ENCODE assay signal across 17 cellular contexts in the genomic region with DNA sequence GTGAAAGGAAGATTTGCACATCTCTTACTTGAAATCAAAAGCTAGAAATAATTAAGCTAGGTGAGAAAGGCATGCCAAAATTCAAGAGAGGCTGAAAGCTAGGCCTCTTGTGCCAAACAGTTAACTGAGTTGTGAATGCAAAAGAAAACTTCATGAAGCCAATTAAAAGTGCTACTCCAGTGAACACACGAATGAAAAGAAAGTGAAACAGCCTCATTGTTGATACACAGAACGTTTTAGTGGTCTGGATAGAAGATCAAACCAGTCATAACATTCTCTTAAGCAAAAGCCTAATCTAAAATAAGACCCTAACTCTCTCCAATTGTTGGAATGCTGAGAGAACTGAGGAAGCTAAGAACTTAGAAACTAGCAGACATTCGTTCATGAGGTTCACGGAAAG.
"Had no signal": no experiment of that assay in that cellular context is flagged by ENCODE, and none has a peak within 500 bp of the region (broad histone marks: within the 10 kb centered on the region; RNA-seq: fewer than 3 reads in every experiment).

No MANE protein-coding gene starts in this region.

- H3K4me3 Mint-ChIP-seq: activated naive CD4-positive, alpha-beta T cell treated with anti-CD3 and anti-CD28 coated beads, Interleukin-2, amount 50 U/mL, for 24 hours; activated T-cell treated with anti-CD3 and anti-CD28 coated beads, Interleukin-2, amount 50 U/mL, for 24 hours; brain; effector memory CD8-positive, alpha-beta T cell; neural crest cell had no signal

- H3K36me3 Mint-ChIP-seq: activated naive CD4-positive, alpha-beta T cell treated with anti-CD3 and anti-CD28 coated beads, Interleukin-2, amount 50 U/mL, for 24 hours; brain had no signal

- H3K4me1 Mint-ChIP-seq: activated naive CD4-positive, alpha-beta T cell treated with anti-CD3 and anti-CD28 coated beads, Interleukin-2, amount 50 U/mL, for 24 hours had no signal

- H3K27me3 Mint-ChIP-seq: activated T-cell treated with anti-CD3 and anti-CD28 coated beads, Interleukin-2, amount 50 U/mL, for 24 hours; effector memory CD8-positive, alpha-beta T cell had no signal

- H3K4me3 ChIP-seq: gastroesophageal sphincter, heart right ventricle, lower lobe of right lung, ovary, sigmoid colon had no signal

- H3K27me3 ChIP-seq: gastroesophageal sphincter, heart right ventricle, ovary, sigmoid colon had no signal

- H3K36me3 ChIP-seq: gastroesophageal sphincter, heart right ventricle, lower lobe of right lung, ovary, sigmoid colon had no signal

- H3K9me3 ChIP-seq: gastroesophageal sphincter, heart right ventricle, lower lobe of right lung, ovary, sigmoid colon had no signal

- H3K9me3 Mint-ChIP-seq: activated naive CD4-positive, alpha-beta T cell treated with anti-CD3 and anti-CD28 coated beads, Interleukin-2, amount 50 U/mL, for 24 hours; activated T-cell treated with anti-CD3 and anti-CD28 coated beads, Interleukin-2, amount 50 U/mL, for 24 hours; neural crest cell had no signal

- ATAC-seq: activated CD4-positive, CD25-positive, alpha-beta regulatory T cell treated with anti-CD3 and anti-CD28 coated beads, Interleukin-2, amount 50 U/mL, for 24 hours; effector memory CD8-positive, alpha-beta T cell; gastroesophageal sphincter; heart right ventricle; left colon; lower lobe of right lung had no signal

- H3K4me1 ChIP-seq: gastroesophageal sphincter, lower lobe of right lung, sigmoid colon had no signal

- H3K27ac Mint-ChIP-seq: activated naive CD4-positive, alpha-beta T cell treated with anti-CD3 and anti-CD28 coated beads, Interleukin-2, amount 50 U/mL, for 24 hours; activated T-cell treated with anti-CD3 and anti-CD28 coated beads, Interleukin-2, amount 50 U/mL, for 24 hours; effector memory CD8-positive, alpha-beta T cell had no signal

- H3K27ac ChIP-seq: gastroesophageal sphincter, heart right ventricle, lower lobe of right lung, ovary, sigmoid colon had no signal

- DNase-seq: activated CD4-positive, alpha-beta T cell treated with anti-CD3 and anti-CD28 coated beads, Interleukin-2, amount 50 U/mL, for 4 hours; activated effector memory CD4-positive, alpha-beta T cell treated with anti-CD3 and anti-CD28 coated beads, Interleukin-2, amount 50 U/mL, for 16 hours; activated T-cell treated with anti-CD3 and anti-CD28 coated beads, Interleukin-2, amount 50 U/mL, for 24 hours; amniotic stem cell; effector memory CD8-positive, alpha-beta T cell; heart right ventricle; left colon; lower lobe of right lung; ovary; sigmoid colon; stimulated activated CD4-positive, alpha-beta T cell treated with anti-CD3 and anti-CD28 coated beads, Interleukin-1b, Interleukin-23, amount 100 ng/mL, for 48 hours; SW 1271 had no signal
